In the genomic region with DNA sequence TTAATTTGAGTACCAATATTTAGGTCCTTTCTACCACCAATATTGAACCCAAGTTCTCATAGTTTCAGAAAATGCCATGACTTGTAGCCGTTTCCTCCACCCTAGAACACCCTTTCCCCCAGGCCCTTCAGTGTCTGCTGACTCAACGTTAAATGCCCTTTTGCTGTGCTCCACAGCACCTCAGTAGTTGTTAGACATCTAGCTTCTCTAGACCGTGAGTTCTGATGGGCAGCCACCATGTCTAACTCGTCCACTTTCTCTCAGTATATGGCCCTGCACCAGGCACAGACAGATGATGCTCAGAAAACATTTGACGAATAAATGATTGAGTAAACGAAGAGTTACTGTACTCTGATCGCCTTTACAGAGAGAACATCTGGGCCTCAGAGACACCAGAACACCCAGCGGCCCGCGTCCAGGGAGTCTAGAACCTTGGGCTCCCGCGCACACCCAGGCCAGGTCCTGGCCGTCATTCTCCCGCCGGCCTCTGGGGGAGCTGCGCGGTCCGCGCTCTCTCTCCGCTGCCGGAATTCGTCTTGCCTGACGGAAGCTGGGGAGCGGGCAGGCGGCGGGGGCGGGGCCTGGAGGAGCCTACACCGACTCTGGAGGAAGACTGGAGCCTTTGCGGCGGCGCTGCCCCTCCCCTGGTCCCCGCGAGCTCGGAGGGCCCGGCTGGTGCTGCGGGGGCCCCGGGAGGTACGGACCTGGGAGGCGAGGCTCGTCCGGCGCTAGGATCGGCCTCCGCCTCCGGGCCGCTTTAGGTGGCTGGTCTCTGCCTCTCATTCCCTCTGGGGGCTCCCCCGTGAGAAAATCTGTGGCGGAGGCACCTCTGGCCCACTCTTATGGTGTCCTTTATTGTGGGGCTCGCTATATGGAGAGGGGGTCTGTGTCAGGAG, we compare ENCODE assay signal across 8 cellular contexts. TPM values are rescaled to one million over a fixed set of nuclear protein-coding genes. Genes with fewer than 3 reads are reported as not detected.
DNase-seq lines count a peak whose midpoint lies in the region; ATAC-seq and TF ChIP-seq lines count a peak whose summit lies in the region.

Gene NKIRAS2 (plus strand): TSS at position 582 of the 896 bp plus-strand sequence. CDS start 1,488 bp downstream, outside the sequence.

- DNase-seq in NOMO-1 treated with dmso at 0.1 percent for 144 hours (lab: John Stamatoyannopoulos, UW; ENCODE audit: unreplicated experiment) (peak; percentile 91), endodermal cell (peak; percentile 99), mesothelial cell of epicardium (ENCODE audit: low spot score in 2 of 2, unreplicated experiment in 2 of 2) (peak; percentile 89 to 95)
- DNase-seq in activated CD8-positive, alpha-beta memory T cell treated with anti-CD3 and anti-CD28 coated beads, Interleukin-2, amount 10 ng/mL, durations not matched to agents 7 days and 5 days = peak; percentile 95
- peak; percentile 80 to 86 for DNase-seq in stimulated activated CD8-positive, alpha-beta memory T cell treated with anti-CD3 and anti-CD28 coated beads, Interleukin-15, amount 100 ng/mL, for 4 hours (ENCODE audit: low read depth in 2 of 2)

- CTCF ChIA-PET in activated CD8-positive, alpha-beta memory T cell treated with anti-CD3 and anti-CD28 coated beads, Interleukin-2, amount 10 ng/mL, durations not matched to agents 7 days and 5 days (lab: Charles Lee) = interaction anchor here (0.7 to 7.7 kb wide), 30 partner anchors 9 to 270 kb away, joined by 3 to 87 read pairs (median 4); partner anchors contain the start of genes ACLY, CNP, DHX58 and GHDC

- no peaks in the 10 kb centered on the region for H3K9me3 ChIP-seq in HUES48 (ENCODE audit: control insufficient read depth, insufficient read depth, low read length)
- H3K9me3 ChIP-seq in endodermal cell (ENCODE audit: control insufficient read depth, low read length) = no peaks in the 10 kb centered on the region

- H3K27ac ChIP-seq in C4-2B = peak within 1 kb of the TSS; percentile 79
- H3K27ac ChIP-seq in HUES48 (ENCODE audit: low read depth, low read length) = peak within 1 kb of the TSS; percentile 73
- H3K27ac ChIP-seq in endodermal cell (ENCODE audit: low read depth, low read length) = peak within 1 kb of the TSS; percentile 42

- peak; percentile 67 for ATAC-seq in GM19463 (IDR thresholded peaks at IDR 0.05; ENCODE audit: unreplicated experiment)
- peak; percentile 78 for ATAC-seq in activated CD8-positive, alpha-beta memory T cell treated with anti-CD3 and anti-CD28 coated beads, Interleukin-2, amount 10 ng/mL, durations not matched to agents 7 days and 5 days

- H3K36me3 Mint-ChIP-seq in activated CD8-positive, alpha-beta memory T cell treated with anti-CD3 and anti-CD28 coated beads, Interleukin-2, amount 10 ng/mL, durations not matched to agents 7 days and 5 days = peaks cover 18% of the 10 kb centered on the region
- H3K36me3 Mint-ChIP-seq in endodermal cell (ENCODE audit: low read depth) (peaks cover 38% of the 10 kb centered on the region), mesothelial cell of epicardium (peaks cover 9% of the 10 kb centered on the region)

- H3K4me1 ChIP-seq in HUES48 (ENCODE audit: control insufficient read depth, insufficient read depth, low read length) = peaks cover 11% of the 10 kb centered on the region
- peaks cover 7% of the 10 kb centered on the region for H3K4me1 ChIP-seq in endodermal cell (ENCODE audit: control insufficient read depth, insufficient read depth, low read length)

- no peaks in the 10 kb centered on the region for H3K9me3 Mint-ChIP-seq in activated CD8-positive, alpha-beta memory T cell treated with anti-CD3 and anti-CD28 coated beads, Interleukin-2, amount 10 ng/mL, durations not matched to agents 7 days and 5 days (ENCODE audit: low read depth)
- H3K9me3 Mint-ChIP-seq in endodermal cell (no peaks in the 10 kb centered on the region), mesothelial cell of epicardium (no peaks in the 10 kb centered on the region)

- H3K36me3 ChIP-seq in HUES48 (ENCODE audit: control insufficient read depth, insufficient read depth, low read length) (peaks cover 36% of the 10 kb centered on the region), endodermal cell (ENCODE audit: control insufficient read depth, insufficient read depth, low read length) (peaks cover 39% of the 10 kb centered on the region)

- no peaks in the 10 kb centered on the region for H3K27me3 Mint-ChIP-seq in activated CD8-positive, alpha-beta memory T cell treated with anti-CD3 and anti-CD28 coated beads, Interleukin-2, amount 10 ng/mL, durations not matched to agents 7 days and 5 days
- H3K27me3 Mint-ChIP-seq in endodermal cell (ENCODE audit: insufficient read depth) (no peaks in the 10 kb centered on the region), mesothelial cell of epicardium (ENCODE audit: low read depth) (no peaks in the 10 kb centered on the region)

- H3K4me3 ChIP-seq in HUES48 (ENCODE audit: low read depth, low read length) (peak within 1 kb of the TSS; percentile 90), endodermal cell (ENCODE audit: low read length) (peak within 1 kb of the TSS; percentile 92)

- peaks cover 57% of the 10 kb centered on the region for H3K4me1 Mint-ChIP-seq in activated CD8-positive, alpha-beta memory T cell treated with anti-CD3 and anti-CD28 coated beads, Interleukin-2, amount 10 ng/mL, durations not matched to agents 7 days and 5 days
- H3K4me1 Mint-ChIP-seq in endodermal cell (peaks cover 22% of the 10 kb centered on the region), mesothelial cell of epicardium (peaks cover 42% of the 10 kb centered on the region)

- H3K27ac Mint-ChIP-seq in activated CD8-positive, alpha-beta memory T cell treated with anti-CD3 and anti-CD28 coated beads, Interleukin-2, amount 10 ng/mL, durations not matched to agents 7 days and 5 days = peak within 1 kb of the TSS; percentile 77
- H3K27ac Mint-ChIP-seq in endodermal cell (peak within 1 kb of the TSS; percentile 87), mesothelial cell of epicardium (peak within 1 kb of the TSS; percentile 97)

- H3K27me3 ChIP-seq in HUES48 (ENCODE audit: control insufficient read depth, insufficient read depth, low read length) (no peaks in the 10 kb centered on the region), endodermal cell (ENCODE audit: control insufficient read depth, insufficient read depth, low read length, poor library complexity, severe bottlenecking) (no peaks in the 10 kb centered on the region)

- TF ChIP-seq CTCF in C4-2B (conservative IDR thresholded peaks at IDR 0.05) = peak; percentile 99
- TF ChIP-seq CTCF in endodermal cell (conservative IDR thresholded peaks at IDR 0.05) = peak; percentile 90
- TF ChIP-seq CTCF in mesothelial cell of epicardium (IDR thresholded peaks at IDR 0.05; ENCODE audit: unreplicated experiment) = peak; percentile 95

- 10 to 42% methylated on average over 12 to 49 of the region's 49 CpGs for WGBS in endodermal cell (ENCODE audit: insufficient coverage in 1 of 2, insufficient read length in 1 of 2), 2 experiments

- H3K4me3 Mint-ChIP-seq in activated CD8-positive, alpha-beta memory T cell treated with anti-CD3 and anti-CD28 coated beads, Interleukin-2, amount 10 ng/mL, durations not matched to agents 7 days and 5 days = peak within 1 kb of the TSS; percentile 93
- H3K4me3 Mint-ChIP-seq in endodermal cell (peak within 1 kb of the TSS; percentile 86), mesothelial cell of epicardium (peak within 1 kb of the TSS; percentile 90)

- H3K9ac ChIP-seq in HUES48 (ENCODE audit: low read depth, low read length) (peak within 1 kb of the TSS; percentile 73), endodermal cell (ENCODE audit: extremely low read depth, low read length, poor library complexity, severe bottlenecking) (peak within 1 kb of the TSS; percentile 78)

RNA-seq across cellular contexts. Expression of gene NKIRAS2, which starts in this region (rescaled TPM):
- total RNA-seq in activated CD8-positive, alpha-beta memory T cell treated with anti-CD3 and anti-CD28 coated beads, Interleukin-2, amount 10 ng/mL, durations not matched to agents 7 days and 5 days = 10 to 100 TPM; 21.0 to 23.7 TPM
- total RNA-seq in endodermal cell (10 to 100 TPM; 48.0 to 51.2 TPM), mesothelial cell of epicardium (47.2 to 49.6 TPM (median 48.1 TPM) in 3 replicates)
- 58.2 TPM for polyA plus RNA-seq in endodermal cell (2013, experiment 1 of 2)
- polyA plus RNA-seq in endodermal cell (2013, experiment 2 of 2) = 53.7 TPM

Comparison
In these comparisons a context has a peak if more than half of its experiments do, and no peak if none do; other contexts are left out.
1. Peak in every context shown above with its lines: DNase-seq, ATAC-seq, H3K4me3 ChIP-seq and H3K27ac ChIP-seq.